8 cellular contexts compared by ENCODE assay signal in the genomic region with DNA sequence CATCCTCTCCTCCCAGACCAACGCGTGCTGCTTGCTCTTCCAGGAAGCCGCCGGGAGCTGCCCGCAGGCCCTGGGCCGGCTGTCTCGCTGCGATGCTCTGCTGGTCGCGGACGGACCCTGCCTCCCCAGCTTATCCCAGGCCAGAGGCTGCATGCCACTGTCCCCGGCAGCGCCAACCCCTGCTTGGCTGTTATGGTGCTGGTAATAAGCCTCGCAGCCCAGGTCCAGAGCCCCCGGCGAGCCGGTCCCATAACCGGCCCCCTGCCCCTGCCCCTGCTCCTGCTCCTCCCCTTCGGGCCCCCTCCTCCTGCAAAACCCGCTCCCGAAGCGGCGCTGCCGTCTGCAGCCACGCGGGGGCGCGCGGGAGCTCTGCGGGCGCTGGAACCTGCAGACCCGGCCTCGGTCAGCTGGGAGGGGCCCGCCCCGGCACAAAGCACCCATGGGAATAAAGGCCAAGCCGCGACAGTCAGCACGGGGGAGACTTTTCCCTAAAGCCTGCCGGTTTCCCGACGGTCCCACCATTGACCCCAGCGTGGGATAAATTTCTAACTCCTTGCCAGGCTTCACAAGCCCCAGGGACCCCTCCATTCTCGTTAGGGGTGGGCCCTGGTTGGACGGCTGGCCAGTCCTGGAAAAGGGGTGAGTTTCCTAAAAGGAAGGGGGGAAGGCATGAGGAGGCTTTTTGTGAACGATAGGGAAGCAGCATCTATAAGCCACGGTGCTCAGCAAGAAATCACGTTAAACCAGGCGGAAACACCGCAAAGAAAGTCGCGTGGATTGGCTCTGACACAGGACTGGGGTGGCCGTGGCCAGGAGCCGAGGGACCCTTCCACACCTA. TPM values are rescaled to one million over a fixed set of nuclear protein-coding genes. Genes with fewer than 3 reads are reported as not detected.
DNase-seq lines count a peak whose midpoint lies in the region; ATAC-seq, FAIRE-seq and TF ChIP-seq lines count a peak whose summit lies in the region.

No MANE protein-coding gene starts in this region.

- H3K9me3 ChIP-seq in Karpas-422 (ENCODE audit: low read length) (no peaks in the 10 kb centered on the region), thyroid gland (no peaks in the 10 kb centered on the region)

- H3K27me3 ChIP-seq in Karpas-422 (ENCODE audit: low read length) (no peaks in the 10 kb centered on the region), thyroid gland (no peaks in the 10 kb centered on the region)

- ATAC-seq in omental fat pad (ENCODE audit: low FRiP score) (peak; percentile 56), GM18517 (IDR thresholded peaks at IDR 0.05; ENCODE audit: unreplicated experiment) (no peak)

- intact Hi-C loops in thyroid gland (cut with DNase I), result no loop called here

- H2AFZ ChIP-seq in Karpas-422 (ENCODE audit: low read length), result no peak overlapping the region

- H3K4me1 ChIP-seq in Karpas-422 (ENCODE audit: low read length) (peaks cover 3% of the 10 kb centered on the region), thyroid gland (peaks cover 5 to 15% of the 10 kb centered on the region in 2 donors)

- 19 to 27% methylated on average over 17 to 27 of the region's 53 CpGs for WGBS in thyroid gland, 2 donors

- H3K9ac ChIP-seq in Karpas-422 (ENCODE audit: low read length), result no peak overlapping the region

- H3K9me2 ChIP-seq in Karpas-422 (replicated peaks; ENCODE audit: insufficient read depth, low read length), result no peaks in the 10 kb centered on the region

- 0 out of 2 replicates have a peak, but pooled peaks cover 3% of the 10 kb centered on the region for H4K20me1 ChIP-seq in Karpas-422 (ENCODE audit: insufficient read depth, low read depth, low read length)

- DNase-seq in D721Med (ENCODE audit: insufficient read length, low spot score), result peak; percentile 92
- peak; percentile 78 for DNase-seq in Karpas-422
- peak; percentile 71 for DNase-seq in SHP77 treated with DMSO at 0.1 percent for 48 hours (lab: John Stamatoyannopoulos, UW)
- peak; percentile 62 for DNase-seq in activated gamma-delta T cell treated with Interleukin-2 at 50 U/mL for 16 hours
- DNase-seq in glomerular visceral epithelial cell (ENCODE audit: extremely low spot score), result peak; percentile 66
- DNase-seq in omental fat pad (ENCODE audit: low spot score), result peak; percentile 68
- peak; percentile 70 to 71 for DNase-seq in thyroid gland

- H3K4me3 ChIP-seq in Karpas-422 (ENCODE audit: low read length), result no peak overlapping the region
- H3K4me3 ChIP-seq in thyroid gland (replicated peaks in 1 of 3), result no peak overlapping the region

- no peaks in the 10 kb centered on the region for H3K79me2 ChIP-seq in Karpas-422 (ENCODE audit: low read length)

- H3K27ac ChIP-seq in Karpas-422 (ENCODE audit: low read length), result no peak overlapping the region
- no peak overlapping the region for H3K27ac ChIP-seq in thyroid gland

- TF ChIP-seq CTCF in D721Med (IDR thresholded peaks at IDR 0.05; ENCODE audit: insufficient read depth, missing control alignments) (peak; percentile 84), omental fat pad (IDR thresholded peaks at IDR 0.05) (peak in 2 of 3 donors; percentile 51), thyroid gland (IDR thresholded peaks at IDR 0.05) (peak; percentile 51 to 99 (median 87))

- FAIRE-seq in D721Med (lab: Jason Lieb, UNC), result no peak

- H3K4me2 ChIP-seq in Karpas-422 (ENCODE audit: low read depth, low read length, poor library complexity, severe bottlenecking), result no peak overlapping the region

- no peak for TF ChIP-seq POLR2A in thyroid gland (IDR thresholded peaks at IDR 0.05)

- H3K36me3 ChIP-seq in Karpas-422 (ENCODE audit: insufficient read depth, low read length) (no peaks in the 10 kb centered on the region), thyroid gland (no peaks in the 10 kb centered on the region)

RNA-seq across cellular contexts. Expression of a gene that starts 11.2 kb away (rescaled TPM):
- total RNA-seq in Karpas-422 (2014; rRNA removed; shearing (Covaris generic); ENCODE audit: low replicate concordance), result 0.07 TPM in 1 of 2 replicates, not detected in the other
- total RNA-seq in omental fat pad (not detected), thyroid gland (not detected)

RNA-seq across cellular contexts. Expression of a gene that starts 36.0 kb away (rescaled TPM):
- 4.8 and 8.4 TPM in 2 replicates for total RNA-seq in Karpas-422 (2014; rRNA removed; shearing (Covaris generic); ENCODE audit: low replicate concordance)
- total RNA-seq in omental fat pad, result 1 to 10 TPM in 2 of 4 donors, under 1 TPM in 2; 0.28 to 5.2 (median 1.5) TPM
- total RNA-seq in thyroid gland, result 1 to 10 TPM in 3 of 4 donors, under 1 TPM in 1; 0.54 to 1.7 (median 1.1) TPM

RNA-seq across cellular contexts. Expression of a gene that starts 54.9 kb away (rescaled TPM):
- 8.0 and 26.4 TPM in 2 replicates for total RNA-seq in Karpas-422 (2014; rRNA removed; shearing (Covaris generic); ENCODE audit: low replicate concordance)
- total RNA-seq in omental fat pad (1 to 10 TPM in 2 of 4 donors, under 1 TPM in 2; 0.88 to 2.2 (median 1.2) TPM), thyroid gland (1 to 10 TPM; 1.7 to 3.5 (median 2.7) TPM)
